ENCODE assay signal across 15 cellular contexts in genomic region chr1:26686795-26687194, GRCh38. TPM values are rescaled to one million over a fixed set of nuclear protein-coding genes. Genes with fewer than 3 reads are reported as not detected.
DNase-seq lines count a peak whose midpoint lies in the region; ATAC-seq, FAIRE-seq and TF ChIP-seq lines count a peak whose summit lies in the region.
"Had no signal": no experiment of that assay in that cellular context is flagged by ENCODE, and none has a peak within 500 bp of the region (broad histone marks: within the 10 kb centered on the region; RNA-seq: fewer than 3 reads in every experiment).

No MANE protein-coding gene starts in this region.

- no peaks in the 10 kb centered on the region for H4K20me1 ChIP-seq in keratinocyte (ENCODE audit: control insufficient read depth, extremely low read depth, insufficient read depth, low read length)

- no peaks in the 10 kb centered on the region for H3K9me3 ChIP-seq in keratinocyte (ENCODE audit: control insufficient read depth, low read depth, low read length)
- H3K9me3 ChIP-seq: ascending aorta had no signal

- no peak for TF ChIP-seq EP300 in Ishikawa (IDR thresholded peaks at IDR 0.05; ENCODE audit: borderline replicate concordance)

- no peak overlapping the region for H3K27ac ChIP-seq in keratinocyte (ENCODE audit: control insufficient read depth, insufficient read depth, low read length)

- dilution Hi-C loops in keratinocyte (cut with MboI; ENCODE audit: extremely low pct_ligation_motif_present, low sequenced_read_pairs), result no loop called here

- no peak overlapping the region for H3K4me3 ChIP-seq in keratinocyte (ENCODE audit: control insufficient read depth in 2 of 3, extremely low read depth in 1 of 3, insufficient read depth in 2 of 3, low read depth in 1 of 3, low read length in 3 of 3)
- H3K4me3 ChIP-seq: ascending aorta, smooth muscle cell had no signal

- H2AFZ ChIP-seq in keratinocyte (ENCODE audit: control insufficient read depth, low read length), result peak overlapping the region; percentile 20

- FAIRE-seq in keratinocyte (lab: Jason Lieb, UNC), result no peak
- FAIRE-seq: HTR-8/SVneo had no signal

- no peaks in the 10 kb centered on the region for H3K79me2 ChIP-seq in keratinocyte (ENCODE audit: control insufficient read depth, insufficient read depth, low read length)

- peaks cover 11% of the 10 kb centered on the region for H3K4me1 ChIP-seq in keratinocyte (ENCODE audit: control insufficient read depth, extremely low read depth, insufficient read depth, low read length)

- no peak for TF ChIP-seq RAD21 in Ishikawa (IDR thresholded peaks at IDR 0.05; ENCODE audit: low read depth)

- peak; percentile 36 for DNase-seq in EH (ENCODE audit: low read depth)
- DNase-seq in amniotic epithelial cell (ENCODE audit: low read depth), result peak; percentile 67
- DNase-seq in keratinocyte (ENCODE audit: low read depth, low spot score), result no peak
- DNase-seq in SKM-1 treated with dmso at 0.1 percent for 144 hours (lab: John Stamatoyannopoulos, UW; ENCODE audit: unreplicated experiment), result no peak
- DNase-seq in AG08395 (ENCODE audit: low spot score), result no peak
- DNase-seq: activated CD4-positive, alpha-beta T cell treated with anti-CD3 and anti-CD28 coated beads, Interleukin-2, amount 50 U/mL, for 1 hour; activated naive CD4-positive, alpha-beta T cell treated with Interleukin-2 at 50 U/mL for 16 hours; natural killer cell; NCI-H2029; NCI-H526 treated with DMSO at 0.1 percent for 48 hours had no signal

- H3K36me3 ChIP-seq in keratinocyte (ENCODE audit: control insufficient read depth in 2 of 2, extremely low read depth in 1 of 2, insufficient read depth in 2 of 2, low read length in 2 of 2), result no peaks in the 10 kb centered on the region
- H3K36me3 ChIP-seq: ascending aorta had no signal

- H3K4me2 ChIP-seq in keratinocyte (ENCODE audit: control insufficient read depth, extremely low read depth, insufficient read depth, low read depth, low read length), result no peak overlapping the region
- H3K4me2 ChIP-seq: smooth muscle cell had no signal

- no peak for ATAC-seq in GM21515 (IDR thresholded peaks at IDR 0.05; ENCODE audit: unreplicated experiment)
- ATAC-seq: natural killer cell had no signal

- no peaks in the 10 kb centered on the region for H3K9me1 ChIP-seq in keratinocyte (ENCODE audit: control insufficient read depth, extremely low read depth, insufficient read depth, low read length)

- no peaks in the 10 kb centered on the region for H3K27me3 ChIP-seq in keratinocyte (ENCODE audit: control insufficient read depth, extremely low read depth, insufficient read depth, low read length)
- H3K27me3 ChIP-seq: ascending aorta had no signal

- no peak for TF ChIP-seq CTCF in keratinocyte (optimal IDR thresholded peaks at IDR 0.05 in 1 of 3, IDR thresholded peaks at IDR 0.05 in 1 of 3, conservative IDR thresholded peaks at IDR 0.05 in 1 of 3; ENCODE audit: extremely low read depth in 1 of 3, insufficient read depth in 2 of 3, low read length in 3 of 3)

- H3K9ac ChIP-seq in keratinocyte (ENCODE audit: control insufficient read depth, extremely low read depth, insufficient read depth, low read length), result no peak overlapping the region

TF ChIP-seq in Ishikawa, 13 proteins besides CTCF, POLR2A, EP300 and RAD21:
- TF ChIP-seq EGR1 (IDR thresholded peaks at IDR 0.05) (no peak), MAX (IDR thresholded peaks at IDR 0.05) (peak; percentile 13; the same call in 1 of the 2 replicates), YY1 (IDR thresholded peaks at IDR 0.05; ENCODE audit: low read depth) (0 out of 2 replicates have a peak, but pooled peaks have one; percentile 11), REST (IDR thresholded peaks at IDR 0.05; ENCODE audit: low read depth) (no peak), TEAD4 (IDR thresholded peaks at IDR 0.05) (0 out of 2 replicates have a peak, but pooled peaks have one; percentile 9), CEBPB (IDR thresholded peaks at IDR 0.05) (no peak)

RNA-seq across cellular contexts. Expression of gene ARID1A, which starts 9.0 kb away (rescaled TPM):
- 5.9 to 20.6 TPM (median 10.2 TPM) in 3 replicates for polyA plus RNA-seq in keratinocyte
- polyA plus RNA-seq in keratinocyte (2011; ENCODE audit: low read depth), result 12.6 TPM
- polyA plus RNA-seq in keratinocyte (2011; cell fraction: cytosol; rRNA removed), result 12.5 and 15.3 TPM in 2 replicates
- 70.1 and 73.8 TPM in 2 replicates for polyA plus RNA-seq in keratinocyte (2011; cell fraction: nucleus; rRNA removed)
- polyA plus RNA-seq in keratinocyte (2012; ENCODE audit: low replicate concordance), result 20.3 and 29.5 TPM in 2 replicates
- 15.6 to 74.1 TPM (median 41.4 TPM) in 3 replicates for polyA minus RNA-seq in keratinocyte
- polyA minus RNA-seq in keratinocyte (2011; cell fraction: cytosol; rRNA and poly(A)+ RNA removed), result 20.3 TPM
- 47.3 and 69.0 TPM in 2 replicates for polyA minus RNA-seq in keratinocyte (2011; cell fraction: nucleus; rRNA and poly(A)+ RNA removed)

Comparison
In these comparisons a context has a peak if more than half of its experiments do, and no peak if none do; other contexts are left out.
1. DNase-seq: peak in EH (single experiment) and amniotic epithelial cell (single experiment); none in keratinocyte (single experiment), SKM-1 treated with dmso at 0.1 percent for 144 hours (single experiment) and AG08395 (single experiment).